Comparison of ENCODE assay signal across 21 cellular contexts in genomic region chr11:119692547-119692834, GRCh38. TPM values are rescaled to one million over a fixed set of nuclear protein-coding genes. Genes with fewer than 3 reads are reported as not detected.
DNase-seq lines count a peak whose midpoint lies in the region; ATAC-seq and TF ChIP-seq lines count a peak whose summit lies in the region.
"Had no signal": no experiment of that assay in that cellular context is flagged by ENCODE, and none has a peak within 500 bp of the region (broad histone marks: within the 10 kb centered on the region; RNA-seq: fewer than 3 reads in every experiment).

No MANE protein-coding gene starts in this region.

- H2BK15ac ChIP-seq in H9 (ENCODE audit: low read depth, low read length): no peak overlapping the region

- H2BK12ac ChIP-seq in H9 (ENCODE audit: insufficient read length, low read depth, low read length): no peak overlapping the region

- H3K27me3 ChIP-seq in H9 (ENCODE audit: insufficient read depth, low read length): no peaks in the 10 kb centered on the region
- H3K27me3 ChIP-seq: upper lobe of left lung had no signal

- H3K36me3 Mint-ChIP-seq in H9 (ENCODE audit: insufficient read depth in 1 of 3, low read depth in 3 of 3) (no peaks in the 10 kb centered on the region), T-helper 17 cell (ENCODE audit: low read depth) (no peaks in the 10 kb centered on the region)
- H3K36me3 Mint-ChIP-seq: activated naive CD8-positive, alpha-beta T cell treated with anti-CD3 and anti-CD28 coated beads, Interleukin-2, amount 10 ng/mL, durations not matched to agents 7 days and 5 days had no signal

- H3K4me2 ChIP-seq in H9 (ENCODE audit: insufficient read depth, insufficient read length, low read length): no peak overlapping the region

- no peaks in the 10 kb centered on the region; a peak in 1 of 5 replicates for H3K9me3 Mint-ChIP-seq in H9
- H3K9me3 Mint-ChIP-seq: activated naive CD8-positive, alpha-beta T cell treated with anti-CD3 and anti-CD28 coated beads, Interleukin-2, amount 10 ng/mL, durations not matched to agents 7 days and 5 days had no signal

- H3K18ac ChIP-seq in H9 (ENCODE audit: insufficient read length, low read depth, low read length): no peak overlapping the region

- no peak overlapping the region for H4K8ac ChIP-seq in H9 (replicated peaks; ENCODE audit: insufficient read length, low read depth, low read length)

- H3K27ac Mint-ChIP-seq in H9 (no peak overlapping the region), T-helper 17 cell (peak overlapping the region; percentile 60)
- H3K27ac Mint-ChIP-seq: activated naive CD8-positive, alpha-beta T cell treated with anti-CD3 and anti-CD28 coated beads, Interleukin-2, amount 10 ng/mL, durations not matched to agents 7 days and 5 days had no signal

- DNase-seq in H9: no peak
- no peak for DNase-seq in T-helper 17 cell
- DNase-seq in substantia nigra (lab: John Stamatoyannopoulos, UW): no peak
- DNase-seq in foreskin melanocyte: no peak
- DNase-seq: activated CD4-positive, alpha-beta T cell treated with anti-CD3 and anti-CD28 coated beads, Interleukin-2, amount 50 U/mL, for 4 hours; activated CD4-positive, CD25-positive, alpha-beta regulatory T cell; activated effector memory CD4-positive, alpha-beta T cell treated with Interleukin-2 at 50 U/mL for 16 hours; activated naive CD8-positive, alpha-beta T cell treated with anti-CD3 and anti-CD28 coated beads, Interleukin-2, amount 10 ng/mL, durations not matched to agents 7 days and 5 days; C1 segment of cervical spinal cord; effector CD8-positive, alpha-beta T cell; lower lobe of right lung; NCI-H1048; NCI-H187 treated with DMSO at 0.1 percent for 48 hours; NCI-H2227 treated with DMSO at 0.1 percent for 48 hours; OCI-M1; Right ventricle myocardium superior; upper lobe of left lung had no signal

- H3K23me2 ChIP-seq in H9 (ENCODE audit: insufficient read length, low read depth, low read length, poor library complexity, severe bottlenecking): no peaks in the 10 kb centered on the region

- H4K91ac ChIP-seq in H9 (ENCODE audit: insufficient read length, low read depth, low read length): no peak overlapping the region

- WGBS in H9 (ENCODE audit: extremely low coverage, insufficient read length, low lambda C conversion rate): no CpG with 5 or more reads among the region's 3 CpGs

- no peak overlapping the region for H2BK120ac ChIP-seq in H9 (ENCODE audit: low read depth, low read length, poor library complexity, severe bottlenecking)

- H3T11ph ChIP-seq in H9 (ENCODE audit: low read length): no peak overlapping the region

- peaks cover 16% of the 10 kb centered on the region for H3K79me1 ChIP-seq in H9 (ENCODE audit: insufficient read depth, low read depth, low read length, poor library complexity, severe bottlenecking)

- H4K20me1 ChIP-seq in H9 (ENCODE audit: control insufficient read depth, insufficient read depth, insufficient read length): peaks cover 5% of the 10 kb centered on the region

- ATAC-seq in T-helper 17 cell (no peak), esophagus mucosa (peak; percentile 40), HG03432 (IDR thresholded peaks at IDR 0.05; ENCODE audit: unreplicated experiment) (no peak), HG03159 (IDR thresholded peaks at IDR 0.05; ENCODE audit: unreplicated experiment) (no peak), HG02970 (IDR thresholded peaks at IDR 0.05; ENCODE audit: low FRiP score, unreplicated experiment) (no peak)
- ATAC-seq: lower lobe of right lung had no signal

- H3K4me1 Mint-ChIP-seq in H9: peaks cover 82 to 87% of the 10 kb centered on the region in 2 experiments
- peaks cover 25% of the 10 kb centered on the region for H3K4me1 Mint-ChIP-seq in T-helper 17 cell

- H3K4ac ChIP-seq in H9 (ENCODE audit: low read depth, low read length): no peak overlapping the region

- H4K5ac ChIP-seq in H9 (ENCODE audit: insufficient read length, low read depth, low read length): no peak overlapping the region

- H3K27me3 Mint-ChIP-seq in H9 (ENCODE audit: low read depth) (no peaks in the 10 kb centered on the region; the same call in 1 of the 2 replicates), T-helper 17 cell (no peaks in the 10 kb centered on the region)

- no peak overlapping the region for H3K9ac ChIP-seq in H9 (ENCODE audit: extremely low read depth, insufficient read length, low read length)

- H3K9me3 ChIP-seq in H9 (ENCODE audit: control insufficient read depth, low read depth, low read length) (no peaks in the 10 kb centered on the region), T-helper 17 cell (ENCODE audit: control insufficient read depth, low read length, poor library complexity, severe bottlenecking) (no peaks in the 10 kb centered on the region)
- H3K9me3 ChIP-seq: lower lobe of right lung, upper lobe of left lung had no signal

- no peak overlapping the region for H2AK5ac ChIP-seq in H9 (ENCODE audit: insufficient read length, low read length)

- no peak overlapping the region for H3K23ac ChIP-seq in H9 (ENCODE audit: insufficient read length, low read depth, low read length)

- peak overlapping the region; percentile 65; the same call in 1 of the 2 replicates for H3K14ac ChIP-seq in H9 (ENCODE audit: insufficient read depth, low read length)

- peaks cover 12% of the 10 kb centered on the region; the same call in 1 of the 2 replicates for H3K79me2 ChIP-seq in H9 (ENCODE audit: insufficient read depth, low read length)

- H3K27ac ChIP-seq in H9 (ENCODE audit: insufficient read length, low read depth, low read length): no peak overlapping the region
- H3K27ac ChIP-seq in substantia nigra (ENCODE audit: low read depth, low read length, poor library complexity, severe bottlenecking): peak overlapping the region; percentile 13
- H3K27ac ChIP-seq: lower lobe of right lung, upper lobe of left lung had no signal

- TF ChIP-seq CTCF in H9 (conservative IDR thresholded peaks at IDR 0.05): no peak

- no peak overlapping the region for H2BK5ac ChIP-seq in H9 (ENCODE audit: insufficient read length, low read length)

- H3K4me3 Mint-ChIP-seq in H9: no peak overlapping the region
- no peak overlapping the region for H3K4me3 Mint-ChIP-seq in T-helper 17 cell
- H3K4me3 Mint-ChIP-seq: activated naive CD8-positive, alpha-beta T cell treated with anti-CD3 and anti-CD28 coated beads, Interleukin-2, amount 10 ng/mL, durations not matched to agents 7 days and 5 days had no signal

- no peak overlapping the region for H2BK20ac ChIP-seq in H9 (ENCODE audit: low read depth, low read length, poor library complexity, severe bottlenecking)

- H3K56ac ChIP-seq in H9 (ENCODE audit: insufficient read length, low read depth, low read length): no peak overlapping the region

- peaks cover 20% of the 10 kb centered on the region for H3K4me1 ChIP-seq in H9 (ENCODE audit: insufficient read depth, low read length)

- no peak overlapping the region for H2AFZ ChIP-seq in H9 (ENCODE audit: low read length)

RNA-seq across cellular contexts. Expression of gene NECTIN1, which starts 36.5 kb away (rescaled TPM):
- total RNA-seq in H9 (2021) (113 and 121 TPM in 2 replicates), T-helper 17 cell (1 to 10 TPM; 5.2 to 5.3 TPM), esophagus mucosa (299 TPM)

Comparison
In these comparisons a context has a peak if more than half of its experiments do, and no peak if none do; other contexts are left out.
1. RNA of gene NECTIN1, which starts 36.5 kb away (total RNA-seq): 299 TPM in esophagus mucosa (single experiment) and 113 to 121 TPM in H9; 5.2 to 5.3 TPM in T-helper 17 cell; every median in the first group is over 10 times any median in the second.